19 cellular contexts compared by ENCODE assay signal in genomic region chr7:2800220-2800922, GRCh38. TPM values are rescaled to one million over a fixed set of nuclear protein-coding genes. Genes with fewer than 3 reads are reported as not detected.
DNase-seq lines count a peak whose midpoint lies in the region; ATAC-seq and TF ChIP-seq lines count a peak whose summit lies in the region.
"Had no signal": no experiment of that assay in that cellular context is flagged by ENCODE, and none has a peak within 500 bp of the region (broad histone marks: within the 10 kb centered on the region; RNA-seq: fewer than 3 reads in every experiment).

No MANE protein-coding gene starts in this region.

- H3K9me3 ChIP-seq in CD4-positive, CD25-positive, alpha-beta regulatory T cell (ENCODE audit: control insufficient read depth in 2 of 2, low read length in 2 of 2): no peaks in the 10 kb centered on the region
- H3K9me3 ChIP-seq: lower lobe of right lung, tibial nerve had no signal

- no peaks in the 10 kb centered on the region for H3K4me1 ChIP-seq in CD4-positive, CD25-positive, alpha-beta regulatory T cell (ENCODE audit: control insufficient read depth, insufficient read depth, low read length, poor library complexity, severe bottlenecking)

- no peak overlapping the region for H3K27ac ChIP-seq in CD4-positive, CD25-positive, alpha-beta regulatory T cell (ENCODE audit: insufficient read depth, low read length, poor library complexity, severe bottlenecking)
- H3K27ac ChIP-seq: lower lobe of right lung had no signal

- no peaks in the 10 kb centered on the region for H3K27me3 Mint-ChIP-seq in CD4-positive, CD25-positive, alpha-beta regulatory T cell
- H3K27me3 Mint-ChIP-seq in HFFc6 (ENCODE audit: insufficient read depth) (no peaks in the 10 kb centered on the region), endothelial cell (ENCODE audit: unreplicated experiment) (peaks cover 5% of the 10 kb centered on the region)

- peak overlapping the region in 1 of 4 donors; percentile 4 for H3K4me3 Mint-ChIP-seq in CD4-positive, CD25-positive, alpha-beta regulatory T cell
- no peak overlapping the region for H3K4me3 Mint-ChIP-seq in HFFc6
- peak overlapping the region; percentile 7 for H3K4me3 Mint-ChIP-seq in endothelial cell (ENCODE audit: unreplicated experiment)
- no peak overlapping the region for H3K4me3 Mint-ChIP-seq in stimulated activated effector memory CD8-positive, alpha-beta T cell treated with anti-CD3 and anti-CD28 coated beads, Interleukin-12 subunit alpha, Interleukin-12 subunit beta, amount 100 ng/mL, for 72 hours

- DNase-seq in CD4-positive, CD25-positive, alpha-beta regulatory T cell: no peak
- DNase-seq in HFFc6 (no peak), endothelial cell (ENCODE audit: low spot score) (no peak), AG20443 (ENCODE audit: low spot score) (no peak)
- no peak for DNase-seq in stimulated activated effector memory CD8-positive, alpha-beta T cell treated with anti-CD3 and anti-CD28 coated beads, Interleukin-12 subunit alpha, Interleukin-12 subunit beta, amount 100 ng/mL, for 72 hours (ENCODE audit: low spot score in 2 of 2)
- no peak for DNase-seq in activated CD4-positive, alpha-beta T cell treated with anti-CD3 and anti-CD28 coated beads for 48 hours
- DNase-seq: activated effector memory CD4-positive, alpha-beta T cell treated with anti-CD3 and anti-CD28 coated beads, Interleukin-2, amount 50 U/mL, for 16 hours; amniotic stem cell; COR-L47; dorsolateral prefrontal cortex; EL; HCEC 1CT; lower lobe of right lung; NCI-H1105; NCI-H510A treated with DMSO at 0.1 percent for 48 hours; occipital lobe; stimulated activated CD4-positive, alpha-beta T cell treated with anti-CD3 and anti-CD28 coated beads, Interleukin-15, amount 100 ng/mL, for 24 hours had no signal

- H3K4me1 Mint-ChIP-seq in CD4-positive, CD25-positive, alpha-beta regulatory T cell: peaks cover 24 to 61% (median 32%) of the 10 kb centered on the region in 4 donors
- peaks cover 76% of the 10 kb centered on the region for H3K4me1 Mint-ChIP-seq in HFFc6 (ENCODE audit: low read depth)
- peaks cover 69% of the 10 kb centered on the region for H3K4me1 Mint-ChIP-seq in endothelial cell (ENCODE audit: unreplicated experiment)
- H3K4me1 Mint-ChIP-seq in stimulated activated effector memory CD8-positive, alpha-beta T cell treated with anti-CD3 and anti-CD28 coated beads, Interleukin-12 subunit alpha, Interleukin-12 subunit beta, amount 100 ng/mL, for 72 hours: peaks cover 24% of the 10 kb centered on the region

- TF ChIP-seq CTCF in HFFc6 (IDR thresholded peaks at IDR 0.05) (no peak), endothelial cell (IDR thresholded peaks at IDR 0.05; ENCODE audit: unreplicated experiment) (no peak)

- H3K27ac Mint-ChIP-seq in CD4-positive, CD25-positive, alpha-beta regulatory T cell: peak overlapping the region in 2 of 3 donors; percentile 22 to 44
- H3K27ac Mint-ChIP-seq in HFFc6: peak overlapping the region; percentile 83; the same call in 1 of the 2 replicates
- H3K27ac Mint-ChIP-seq in endothelial cell (ENCODE audit: unreplicated experiment): peak overlapping the region; percentile 49
- no peak overlapping the region for H3K27ac Mint-ChIP-seq in stimulated activated effector memory CD8-positive, alpha-beta T cell treated with anti-CD3 and anti-CD28 coated beads, Interleukin-12 subunit alpha, Interleukin-12 subunit beta, amount 100 ng/mL, for 72 hours

- no peak overlapping the region for H3K4me3 ChIP-seq in CD4-positive, CD25-positive, alpha-beta regulatory T cell (ENCODE audit: low read depth, low read length)
- H3K4me3 ChIP-seq: dorsolateral prefrontal cortex, lower lobe of right lung, tibial nerve had no signal

- no peaks in the 10 kb centered on the region for H3K36me3 ChIP-seq in CD4-positive, CD25-positive, alpha-beta regulatory T cell (ENCODE audit: control insufficient read depth, insufficient read depth, low read length)
- H3K36me3 ChIP-seq: lower lobe of right lung, tibial nerve had no signal

- H3K27me3 ChIP-seq in CD4-positive, CD25-positive, alpha-beta regulatory T cell (ENCODE audit: control insufficient read depth, insufficient read depth, low read length): no peaks in the 10 kb centered on the region
- H3K27me3 ChIP-seq: dorsolateral prefrontal cortex, tibial nerve had no signal

- peaks cover 0 to 2% (median 0%) of the 10 kb centered on the region in 7 donors for H3K9me3 Mint-ChIP-seq in CD4-positive, CD25-positive, alpha-beta regulatory T cell
- H3K9me3 Mint-ChIP-seq in HFFc6 (no peaks in the 10 kb centered on the region), endothelial cell (ENCODE audit: unreplicated experiment) (no peaks in the 10 kb centered on the region)
- no peaks in the 10 kb centered on the region for H3K9me3 Mint-ChIP-seq in stimulated activated effector memory CD8-positive, alpha-beta T cell treated with anti-CD3 and anti-CD28 coated beads, Interleukin-12 subunit alpha, Interleukin-12 subunit beta, amount 100 ng/mL, for 72 hours

- ATAC-seq in CD4-positive, CD25-positive, alpha-beta regulatory T cell (ENCODE audit: low read depth in 2 of 2): no peak
- peak; percentile 11 for ATAC-seq in stimulated activated effector memory CD8-positive, alpha-beta T cell treated with anti-CD3 and anti-CD28 coated beads, Interleukin-12 subunit alpha, Interleukin-12 subunit beta, amount 100 ng/mL, for 72 hours
- no peak for ATAC-seq in GM21381 (IDR thresholded peaks at IDR 0.05; ENCODE audit: unreplicated experiment)
- ATAC-seq: lower lobe of right lung had no signal

- H3K36me3 Mint-ChIP-seq in CD4-positive, CD25-positive, alpha-beta regulatory T cell: peaks cover 11% of the 10 kb centered on the region
- H3K36me3 Mint-ChIP-seq in HFFc6 (ENCODE audit: low read depth) (peaks cover 20% of the 10 kb centered on the region), endothelial cell (ENCODE audit: low read depth, unreplicated experiment) (peaks cover 4% of the 10 kb centered on the region)
- H3K36me3 Mint-ChIP-seq in stimulated activated effector memory CD8-positive, alpha-beta T cell treated with anti-CD3 and anti-CD28 coated beads, Interleukin-12 subunit alpha, Interleukin-12 subunit beta, amount 100 ng/mL, for 72 hours: no peaks in the 10 kb centered on the region

RNA-seq across cellular contexts. Expression of gene GNA12, which starts 43.7 kb away (rescaled TPM):
- 29.1 TPM for total RNA-seq in CD4-positive, CD25-positive, alpha-beta regulatory T cell
- 1 to 10 TPM; 5.0 to 9.9 (median 6.9) TPM for polyA plus RNA-seq in CD4-positive, CD25-positive, alpha-beta regulatory T cell
- total RNA-seq in HFFc6 (2021; fragmentation: NEBNext Ultra II Directional; extraction: Animal tissue kit (Norgen Biotek cat#: 25700)): 10 to 100 TPM; 52.9 to 61.9 (median 57.6) TPM
- total RNA-seq in endothelial cell (ENCODE audit: unreplicated experiment): 105 TPM
